Comparison of ENCODE assay signal across 8 cellular contexts in genomic region chr14:103716091-103716801, GRCh38.
DNase-seq lines count a peak whose midpoint lies in the region; ATAC-seq and TF ChIP-seq lines count a peak whose summit lies in the region.

No MANE protein-coding gene starts in this region.

- H3K27ac ChIP-seq in DOHH2 (ENCODE audit: low read depth, low read length), result no peak overlapping the region

- no peaks in the 10 kb centered on the region for H3K27me3 Mint-ChIP-seq in effector memory CD8-positive, alpha-beta T cell

- H3F3A ChIP-seq in DOHH2 (ENCODE audit: control insufficient read depth, insufficient read depth), result no peaks in the 10 kb centered on the region

- H3K27ac Mint-ChIP-seq in effector memory CD8-positive, alpha-beta T cell, result no peak overlapping the region

- H4K20me1 ChIP-seq in DOHH2 (ENCODE audit: control insufficient read depth, insufficient read depth, low read depth, low read length), result peaks cover 5% of the 10 kb centered on the region; the same call in 1 of the 2 replicates

- H3K27me3 ChIP-seq in DOHH2 (ENCODE audit: control insufficient read depth, low read length) (no peaks in the 10 kb centered on the region), mucosa of stomach (ENCODE audit: control insufficient read depth, insufficient read depth, low read length) (no peaks in the 10 kb centered on the region)

- no peaks in the 10 kb centered on the region for H3K9me2 ChIP-seq in DOHH2 (replicated peaks; ENCODE audit: control insufficient read depth, low read length)

- H3K4me1 Mint-ChIP-seq in effector memory CD8-positive, alpha-beta T cell (ENCODE audit: low read depth in 2 of 2), result peaks cover 32 to 39% of the 10 kb centered on the region in 2 donors

- peaks cover 87% of the 10 kb centered on the region for H3K79me2 ChIP-seq in DOHH2 (ENCODE audit: control insufficient read depth, low read length)

- H3K36me3 Mint-ChIP-seq in effector memory CD8-positive, alpha-beta T cell (ENCODE audit: insufficient read depth), result peaks cover 5% of the 10 kb centered on the region

- H3K36me3 ChIP-seq in DOHH2 (ENCODE audit: control insufficient read depth, low read length), result peaks cover 36% of the 10 kb centered on the region
- H3K36me3 ChIP-seq in mucosa of stomach (ENCODE audit: control insufficient read depth, insufficient read depth, low read length), result no peaks in the 10 kb centered on the region

- peak overlapping the region; percentile 85 for H3K4me2 ChIP-seq in DOHH2 (ENCODE audit: low read length)

- H3K9ac ChIP-seq in mucosa of stomach (ENCODE audit: low read length), result peak overlapping the region; percentile 70

- H3K9me3 Mint-ChIP-seq in effector memory CD8-positive, alpha-beta T cell, result no peaks in the 10 kb centered on the region

- H3K4me1 ChIP-seq in DOHH2 (ENCODE audit: control insufficient read depth, low read length) (peaks cover 31% of the 10 kb centered on the region), mucosa of stomach (ENCODE audit: control insufficient read depth, insufficient read depth, low read length) (peaks cover 40% of the 10 kb centered on the region)

- H3K4me3 Mint-ChIP-seq in effector memory CD8-positive, alpha-beta T cell, result peak overlapping the region; percentile 88 to 93

- DNase-seq in OCI-M1 (lab: John Stamatoyannopoulos, UW) (peak; percentile 17), medulla oblongata (ENCODE audit: extremely low spot score) (no peak), NCI-H510A treated with DMSO at 0.1 percent for 48 hours (lab: John Stamatoyannopoulos, UW) (no peak), SHP77 treated with DMSO at 0.1 percent for 48 hours (lab: John Stamatoyannopoulos, UW) (no peak)
- DNase-seq in effector memory CD8-positive, alpha-beta T cell, result peak in 1 of 3 experiments; percentile 8

- peak; percentile 4 for ATAC-seq in GM21723 (IDR thresholded peaks at IDR 0.05; ENCODE audit: unreplicated experiment)
- ATAC-seq in effector memory CD8-positive, alpha-beta T cell (replicated peaks), result no peak

- H3K4me3 ChIP-seq in DOHH2 (ENCODE audit: low read length), result peak overlapping the region; percentile 74
- H3K4me3 ChIP-seq in mucosa of stomach (ENCODE audit: low read length), result peak overlapping the region; percentile 80

- H3K9me3 ChIP-seq in DOHH2 (ENCODE audit: control insufficient read depth, insufficient read depth, low read length) (no peaks in the 10 kb centered on the region), mucosa of stomach (ENCODE audit: control insufficient read depth, low read length) (no peaks in the 10 kb centered on the region)

- TF ChIP-seq CTCF in DOHH2 (IDR thresholded peaks at IDR 0.05; ENCODE audit: low read depth, low read length, poor library complexity, severe bottlenecking), result no peak
